Comparison of ENCODE assay signal across 8 cellular contexts in the genomic region with DNA sequence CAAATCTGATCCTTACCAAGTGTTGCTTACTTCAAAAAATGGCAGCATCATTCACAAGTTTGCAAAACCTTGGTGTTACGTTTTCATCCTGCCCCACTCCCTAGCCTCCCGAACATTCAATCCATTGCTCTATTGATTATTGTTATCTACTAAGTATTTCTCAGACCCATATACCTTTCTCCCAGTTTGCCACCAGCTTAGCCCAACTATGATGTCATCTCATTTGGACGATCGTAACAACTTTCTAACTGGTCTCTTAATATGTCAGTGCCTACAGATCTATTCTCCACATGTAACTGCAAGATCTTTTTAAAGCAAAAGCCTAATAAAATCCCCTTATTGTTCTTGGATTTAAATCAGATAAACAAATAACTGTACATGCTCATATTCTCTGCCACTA.
"Had no signal": no experiment of that assay in that cellular context is flagged by ENCODE, and none has a peak within 500 bp of the region (broad histone marks: within the 10 kb centered on the region; RNA-seq: fewer than 3 reads in every experiment).

No MANE protein-coding gene starts in this region.

- FAIRE-seq: G401.6, GM12878, GM12891, GM12892, GM18507, GM19239 had no signal

- ATAC-seq: GM12878 had no signal

- DNase-seq: GDM1, GF-D8 had no signal

- H3K4me3 ChIP-seq: GM12878 had no signal
